21 cellular contexts compared by ENCODE assay signal in genomic region chr5:11715797-11716196, GRCh38.
DNase-seq lines count a peak whose midpoint lies in the region; ATAC-seq and TF ChIP-seq lines count a peak whose summit lies in the region.
"Had no signal": no experiment of that assay in that cellular context is flagged by ENCODE, and none has a peak within 500 bp of the region (broad histone marks: within the 10 kb centered on the region; RNA-seq: fewer than 3 reads in every experiment).

No MANE protein-coding gene starts in this region.

- no peak for TF ChIP-seq CTCF in dorsolateral prefrontal cortex (IDR thresholded peaks at IDR 0.05 in 54 of 56, conservative IDR thresholded peaks at IDR 0.05 in 2 of 56; ENCODE audit: low read depth in 1 of 56, partially characterized antibody in 56 of 56)
- TF ChIP-seq CTCF in natural killer cell (IDR thresholded peaks at IDR 0.05) = no peak

- H3K27me3 ChIP-seq in dorsolateral prefrontal cortex = no peaks in the 10 kb centered on the region
- H3K27me3 ChIP-seq: BLaER1 treated with 17β-estradiol and CSF1 and Interleukin-3, amounts not matched to agents 10 nM and 100 nM had no signal

- in situ Hi-C loops in G401 (cut with HindIII; ENCODE audit: low sequenced_read_pairs) = no loop called here

- ATAC-seq in natural killer cell = no peak
- ATAC-seq in GM21529 (IDR thresholded peaks at IDR 0.05; ENCODE audit: unreplicated experiment) = no peak
- ATAC-seq: A549; CD8-positive, alpha-beta T cell; GM12878 had no signal

- H3K27ac Mint-ChIP-seq in natural killer cell = no peak overlapping the region
- H3K27ac Mint-ChIP-seq: B cell; CD4-positive, alpha-beta T cell; CD8-positive, alpha-beta T cell had no signal

- H3K9me3 Mint-ChIP-seq in natural killer cell = no peaks in the 10 kb centered on the region
- H3K9me3 Mint-ChIP-seq: CD4-positive, alpha-beta T cell had no signal

- H3K27me3 Mint-ChIP-seq in natural killer cell (ENCODE audit: low read depth in 2 of 2) = no peaks in the 10 kb centered on the region
- H3K27me3 Mint-ChIP-seq: B cell; CD4-positive, alpha-beta T cell had no signal

- H3K4me1 Mint-ChIP-seq in natural killer cell = peaks cover 6 to 9% of the 10 kb centered on the region in 2 donors
- H3K4me1 Mint-ChIP-seq: B cell had no signal

- peak overlapping the region in 3 of 59 donors; percentile 0 to 12 (median 6) for H3K4me3 ChIP-seq in dorsolateral prefrontal cortex
- H3K4me3 ChIP-seq: A549; BLaER1 treated with 17β-estradiol and CSF1 and Interleukin-3, amounts not matched to agents 10 nM and 100 nM; GM12878 had no signal

- H3K4me3 Mint-ChIP-seq in natural killer cell = no peak overlapping the region
- H3K4me3 Mint-ChIP-seq: B cell; CD4-positive, alpha-beta T cell; CD8-positive, alpha-beta T cell had no signal

- DNase-seq in dorsolateral prefrontal cortex = no peak
- DNase-seq in inferior parietal cortex (ENCODE audit: extremely low spot score) = peak; percentile 33
- DNase-seq in midbrain (lab: John Stamatoyannopoulos, UW) = peak; percentile 46
- peak; percentile 58 for DNase-seq in putamen (ENCODE audit: low spot score)
- DNase-seq in G401 (ENCODE audit: low spot score) = no peak
- DNase-seq in natural killer cell = no peak
- DNase-seq in kidney tubule cell (ENCODE audit: low spot score) = no peak
- DNase-seq: AML-193; Caco-2; Calu3; CD4-positive, alpha-beta T cell; CD8-positive, alpha-beta T cell; DMS79 treated with DMSO at 0.1 percent for 48 hours; GDM1 had no signal

- H3K36me3 Mint-ChIP-seq in natural killer cell = no peaks in the 10 kb centered on the region
- H3K36me3 Mint-ChIP-seq: CD8-positive, alpha-beta T cell had no signal

- intact Hi-C loops in dorsolateral prefrontal cortex (cut with DNase I) = loop anchor here in 1 of 2 donors (10.0 kb wide), 3 partner anchors 91 to 1021 kb away; no protein-coding TSS in a partner anchor
- intact Hi-C loops in natural killer cell (cut with micrococcal nuclease) = no loop called here

- peak overlapping the region in 44 of 59 donors; percentile 0 to 84 (median 54) for H3K27ac ChIP-seq in dorsolateral prefrontal cortex
- H3K27ac ChIP-seq: 22Rv1; A549; BLaER1 treated with 17β-estradiol and CSF1 and Interleukin-3, amounts not matched to agents 10 nM and 100 nM; C4-2B had no signal

Comparison
In these comparisons a context has a peak if more than half of its experiments do, and no peak if none do; other contexts are left out.
1. DNase-seq: peak in inferior parietal cortex (single experiment), midbrain (single experiment) and putamen (single experiment); none in dorsolateral prefrontal cortex (0 of 10), G401 (single experiment), natural killer cell (single experiment) and kidney tubule cell (single experiment).